ENCODE assay signal across 24 cellular contexts in genomic region chr11:22690891-22691290, GRCh38. TPM values are rescaled to one million over a fixed set of nuclear protein-coding genes. Genes with fewer than 3 reads are reported as not detected.
A peak's percentile ranks its signal among the peaks of the same experiment; 100 is the strongest.
DNase-seq lines count a peak whose midpoint lies in the region; ATAC-seq and TF ChIP-seq lines count a peak whose summit lies in the region.
"Had no signal": no experiment of that assay in that cellular context is flagged by ENCODE, and none has a peak within 500 bp of the region (broad histone marks: within the 10 kb centered on the region; RNA-seq: fewer than 3 reads in every experiment).

No MANE protein-coding gene starts in this region.

- no peaks in the 10 kb centered on the region for H3K79me2 ChIP-seq in DND-41 (ENCODE audit: insufficient read depth, low read length)
- no peaks in the 10 kb centered on the region for H3K79me2 ChIP-seq in neural progenitor cell (ENCODE audit: low read depth)
- H3K79me2 ChIP-seq: hepatocyte had no signal

- H3K4me1 ChIP-seq in DND-41 (ENCODE audit: insufficient read depth, low read length) (peaks cover 8% of the 10 kb centered on the region), neural progenitor cell (peaks cover 11% of the 10 kb centered on the region), tibial nerve (no peaks in the 10 kb centered on the region)
- H3K4me1 ChIP-seq: foreskin keratinocyte, testis had no signal

- peaks cover 14% of the 10 kb centered on the region for H3K4me1 Mint-ChIP-seq in activated T-cell treated with anti-CD3 and anti-CD28 coated beads, Interleukin-2, amount 50 U/mL, for 4 hours (ENCODE audit: low read depth)
- peaks cover 11% of the 10 kb centered on the region for H3K4me1 Mint-ChIP-seq in activated naive CD8-positive, alpha-beta T cell treated with anti-CD3 and anti-CD28 coated beads, Interleukin-2, amount 50 U/mL, for 24 hours
- H3K4me1 Mint-ChIP-seq in neural progenitor cell: peaks cover 31% of the 10 kb centered on the region
- H3K4me1 Mint-ChIP-seq: immature natural killer cell, memory B cell had no signal

- no peak for TF ChIP-seq POLR2A in tibial nerve (IDR thresholded peaks at IDR 0.05)

- H3K9ac ChIP-seq in DND-41 (ENCODE audit: low read depth, low read length) (peak overlapping the region; percentile 47), neural progenitor cell (no peak overlapping the region)
- H3K9ac ChIP-seq: SK-N-SH had no signal

- no peaks in the 10 kb centered on the region for H3K36me3 Mint-ChIP-seq in activated T-cell treated with anti-CD3 and anti-CD28 coated beads, Interleukin-2, amount 50 U/mL, for 4 hours (ENCODE audit: insufficient read depth)
- H3K36me3 Mint-ChIP-seq in activated naive CD8-positive, alpha-beta T cell treated with anti-CD3 and anti-CD28 coated beads, Interleukin-2, amount 50 U/mL, for 24 hours (ENCODE audit: low read depth): no peaks in the 10 kb centered on the region
- H3K36me3 Mint-ChIP-seq in neural progenitor cell: no peaks in the 10 kb centered on the region
- H3K36me3 Mint-ChIP-seq: activated CD4-positive, alpha-beta memory T cell treated with anti-CD3 and anti-CD28 coated beads for 36 hours; immature natural killer cell; memory B cell had no signal

- H3K4me3 ChIP-seq in DND-41 (ENCODE audit: low read depth in 1 of 2, low read length in 2 of 2): peak overlapping the region in 1 of 2 experiments; percentile 38; a peak in 1 of 4 replicates
- H3K4me3 ChIP-seq in neural progenitor cell: no peak overlapping the region
- H3K4me3 ChIP-seq in tibial nerve: no peak overlapping the region
- H3K4me3 ChIP-seq: coronary artery, hepatocyte, K562, skin epidermis, testis had no signal

- H3K27me3 ChIP-seq in DND-41 (ENCODE audit: insufficient read depth, low read length, poor library complexity) (no peaks in the 10 kb centered on the region), neural progenitor cell (no peaks in the 10 kb centered on the region), tibial nerve (no peaks in the 10 kb centered on the region)
- H3K27me3 ChIP-seq: foreskin keratinocyte, hepatocyte, testis had no signal

- H3K4me2 ChIP-seq in DND-41 (ENCODE audit: insufficient read depth, low read length) (peak overlapping the region; percentile 46), neural progenitor cell (peak overlapping the region; percentile 23)
- H3K4me2 ChIP-seq: hepatocyte, SK-N-SH had no signal

- no peaks in the 10 kb centered on the region for H3K27me3 Mint-ChIP-seq in activated T-cell treated with anti-CD3 and anti-CD28 coated beads, Interleukin-2, amount 50 U/mL, for 4 hours (ENCODE audit: low read depth)
- H3K27me3 Mint-ChIP-seq in activated naive CD8-positive, alpha-beta T cell treated with anti-CD3 and anti-CD28 coated beads, Interleukin-2, amount 50 U/mL, for 24 hours: no peaks in the 10 kb centered on the region
- no peaks in the 10 kb centered on the region for H3K27me3 Mint-ChIP-seq in neural progenitor cell (ENCODE audit: insufficient read depth, low read depth)
- H3K27me3 Mint-ChIP-seq: activated CD4-positive, alpha-beta memory T cell treated with anti-CD3 and anti-CD28 coated beads for 36 hours had no signal

- H2AFZ ChIP-seq in DND-41 (ENCODE audit: low read depth, low read length) (no peak overlapping the region), neural progenitor cell (replicated peaks) (peak overlapping the region; percentile 45)
- H2AFZ ChIP-seq: hepatocyte had no signal

- H3K36me3 ChIP-seq in DND-41 (ENCODE audit: insufficient read depth, low read length): no peaks in the 10 kb centered on the region
- H3K36me3 ChIP-seq in neural progenitor cell: no peaks in the 10 kb centered on the region
- no peaks in the 10 kb centered on the region for H3K36me3 ChIP-seq in tibial nerve

- no peaks in the 10 kb centered on the region for H3K9me3 Mint-ChIP-seq in activated T-cell treated with anti-CD3 and anti-CD28 coated beads, Interleukin-2, amount 50 U/mL, for 4 hours
- H3K9me3 Mint-ChIP-seq in activated naive CD8-positive, alpha-beta T cell treated with anti-CD3 and anti-CD28 coated beads, Interleukin-2, amount 50 U/mL, for 24 hours: no peaks in the 10 kb centered on the region
- H3K9me3 Mint-ChIP-seq in neural progenitor cell: no peaks in the 10 kb centered on the region
- H3K9me3 Mint-ChIP-seq: activated CD4-positive, alpha-beta memory T cell treated with anti-CD3 and anti-CD28 coated beads for 36 hours; effector memory CD8-positive, alpha-beta T cell; memory B cell had no signal

- no peaks in the 10 kb centered on the region for H3F3A ChIP-seq in neural progenitor cell (ENCODE audit: low read depth)

- peak overlapping the region; percentile 55 for H3K27ac Mint-ChIP-seq in activated naive CD8-positive, alpha-beta T cell treated with anti-CD3 and anti-CD28 coated beads, Interleukin-2, amount 50 U/mL, for 24 hours
- peak overlapping the region; percentile 95 for H3K27ac Mint-ChIP-seq in neural progenitor cell
- H3K27ac Mint-ChIP-seq: activated CD4-positive, alpha-beta memory T cell treated with anti-CD3 and anti-CD28 coated beads for 36 hours; effector memory CD8-positive, alpha-beta T cell; immature natural killer cell; memory B cell had no signal

- ATAC-seq in activated T-cell treated with anti-CD3 and anti-CD28 coated beads, Interleukin-2, amount 50 U/mL, for 4 hours: peak; percentile 60 to 74
- ATAC-seq in DND-41 (ENCODE audit: insufficient read depth, low read depth) (peak; percentile 74), GM18858 (IDR thresholded peaks at IDR 0.05; ENCODE audit: unreplicated experiment) (no peak)
- peak; percentile 33 for ATAC-seq in activated naive CD8-positive, alpha-beta T cell treated with anti-CD3 and anti-CD28 coated beads, Interleukin-2, amount 50 U/mL, for 24 hours
- ATAC-seq: effector memory CD8-positive, alpha-beta T cell; esophagus mucosa; foreskin keratinocyte; K562 had no signal

- TF ChIP-seq CTCF in DND-41 (IDR thresholded peaks at IDR 0.05; ENCODE audit: borderline replicate concordance, extremely low read depth, low read length, poor library complexity, severe bottlenecking) (no peak), neural progenitor cell (IDR thresholded peaks at IDR 0.05) (no peak), tibial nerve (IDR thresholded peaks at IDR 0.05) (no peak)

- H3K4me3 Mint-ChIP-seq in activated T-cell treated with anti-CD3 and anti-CD28 coated beads, Interleukin-2, amount 50 U/mL, for 4 hours: peak overlapping the region; percentile 16
- H3K4me3 Mint-ChIP-seq in activated naive CD8-positive, alpha-beta T cell treated with anti-CD3 and anti-CD28 coated beads, Interleukin-2, amount 50 U/mL, for 24 hours: peak overlapping the region; percentile 56
- H3K4me3 Mint-ChIP-seq in neural progenitor cell: peak overlapping the region; percentile 18
- H3K4me3 Mint-ChIP-seq: activated CD4-positive, alpha-beta memory T cell treated with anti-CD3 and anti-CD28 coated beads for 36 hours; effector memory CD8-positive, alpha-beta T cell; immature natural killer cell; memory B cell had no signal

- H3K9me3 ChIP-seq in DND-41 (ENCODE audit: insufficient read depth, low read length, severe bottlenecking) (no peaks in the 10 kb centered on the region), neural progenitor cell (ENCODE audit: low read depth) (no peaks in the 10 kb centered on the region), tibial nerve (no peaks in the 10 kb centered on the region)
- H3K9me3 ChIP-seq: SK-N-SH, testis had no signal

- 57 to 59% methylated on average over 4 of the region's 4 CpGs for WGBS in tibial nerve, 2 donors

- H4K20me1 ChIP-seq in DND-41 (ENCODE audit: insufficient read depth, low read length) (no peaks in the 10 kb centered on the region), neural progenitor cell (ENCODE audit: low read depth) (no peaks in the 10 kb centered on the region)

- peak; percentile 5 for DNase-seq in activated T-cell treated with anti-CD3 and anti-CD28 coated beads, Interleukin-2, amount 50 U/mL, for 4 hours
- no peak for DNase-seq in activated T-cell treated with anti-CD3 and anti-CD28 coated beads, Interleukin-2, amount 50 U/mL, for 1 hour
- peak; percentile 41 for DNase-seq in DND-41
- no peak for DNase-seq in activated naive CD8-positive, alpha-beta T cell treated with anti-CD3 and anti-CD28 coated beads, Interleukin-2, amount 50 U/mL, for 24 hours
- DNase-seq in neural progenitor cell (ENCODE audit: low spot score): no peak
- DNase-seq in tibial nerve (ENCODE audit: low spot score in 2 of 2): no peak
- DNase-seq in NCI-H2107 (lab: John Stamatoyannopoulos, UW): no peak
- DNase-seq: activated CD4-positive, alpha-beta memory T cell treated with anti-CD3 and anti-CD28 coated beads for 36 hours; effector memory CD8-positive, alpha-beta T cell; foreskin keratinocyte; immature natural killer cell; NCI-H2081; NCI-H345; NCI-H774; SK-N-SH; stimulated activated CD4-positive, alpha-beta T cell treated with anti-CD3 and anti-CD28 coated beads, Interleukin-1b, Interleukin-23, amount 100 ng/mL, for 48 hours; testis had no signal

- H3K27ac ChIP-seq in DND-41 (ENCODE audit: low read length) (peak overlapping the region; percentile 76), neural progenitor cell (no peak overlapping the region), tibial nerve (no peak overlapping the region)
- H3K27ac ChIP-seq: coronary artery, foreskin keratinocyte, hepatocyte, skin epidermis, testis had no signal

- TF ChIP-seq EP300 in tibial nerve (IDR thresholded peaks at IDR 0.05): no peak

RNA-seq across cellular contexts. Expression of gene GAS2, which starts 24.5 kb away (rescaled TPM):
- total RNA-seq in activated T-cell treated with anti-CD3 and anti-CD28 coated beads, Interleukin-2, amount 50 U/mL, for 4 hours: 1 to 10 TPM; 1.4 to 2.9 (median 1.5) TPM
- 3.0 and 6.4 TPM in 2 replicates for total RNA-seq in neural progenitor cell (ENCODE audit: low replicate concordance)
- 10 to 100 TPM in 3 of 4 donors, 1 to 10 TPM in 1; 9.3 to 41.5 (median 18.0) TPM for total RNA-seq in tibial nerve

Comparison
In these comparisons a context has a peak if more than half of its experiments do, and no peak if none do; other contexts are left out.
1. DNase-seq: peak in activated T-cell treated with anti-CD3 and anti-CD28 coated beads, Interleukin-2, amount 50 U/mL, for 4 hours (single experiment) and DND-41 (single experiment); none in activated T-cell treated with anti-CD3 and anti-CD28 coated beads, Interleukin-2, amount 50 U/mL, for 1 hour (single experiment), activated naive CD8-positive, alpha-beta T cell treated with anti-CD3 and anti-CD28 coated beads, Interleukin-2, amount 50 U/mL, for 24 hours (single experiment), neural progenitor cell (single experiment), tibial nerve (0 of 2) and NCI-H2107 (single experiment).
2. Peak in every context shown above with its lines, with median percentiles within 50 percentile points of each other: H3K4me3 Mint-ChIP-seq.